ENCODE assay signal across 11 cellular contexts in the genomic region with DNA sequence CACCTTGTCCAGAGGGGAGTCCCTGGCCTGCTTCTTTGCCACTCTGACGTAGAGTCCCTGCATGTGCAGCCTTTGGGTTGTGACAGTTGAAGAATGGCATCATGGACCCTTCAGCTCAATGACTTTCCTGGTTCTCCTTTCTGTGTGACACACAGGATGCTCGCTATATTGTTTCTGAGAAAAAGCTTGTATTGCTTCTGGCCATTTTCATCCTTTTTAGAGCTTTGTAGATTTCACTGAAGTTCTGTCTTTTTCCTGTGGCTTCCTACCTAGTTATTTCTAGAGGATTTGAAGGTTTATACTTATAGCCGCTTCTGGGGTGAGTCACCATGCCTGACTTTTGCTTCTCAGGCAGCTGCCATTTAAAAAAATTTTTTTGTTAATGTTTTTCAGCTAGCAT. TPM values are rescaled to one million over a fixed set of nuclear protein-coding genes. Genes with fewer than 3 reads are reported as not detected.
A peak's percentile ranks its signal among the peaks of the same experiment; 100 is the strongest.
DNase-seq lines count a peak whose midpoint lies in the region; ATAC-seq and TF ChIP-seq lines count a peak whose summit lies in the region.
"Had no signal": no experiment of that assay in that cellular context is flagged by ENCODE, and none has a peak within 500 bp of the region (broad histone marks: within the 10 kb centered on the region; RNA-seq: fewer than 3 reads in every experiment).

No MANE protein-coding gene starts in this region.

- no peaks in the 10 kb centered on the region for H3K9me3 ChIP-seq in fibroblast of lung (ENCODE audit: control insufficient read depth, insufficient read depth, low read depth, low read length)
- peaks cover 6% of the 10 kb centered on the region; the same call in 1 of the 2 replicates for H3K9me3 ChIP-seq in PC-3 (ENCODE audit: low read length)

- H4K20me1 ChIP-seq in fibroblast of lung (ENCODE audit: control insufficient read depth, extremely low read depth, insufficient read depth, low read length) (no peaks in the 10 kb centered on the region), PC-3 (ENCODE audit: low read length) (0 out of 2 replicates have a peak, but pooled peaks cover 11% of the 10 kb centered on the region)

- H3K9ac ChIP-seq in fibroblast of lung (ENCODE audit: insufficient read depth, low read length) (no peak overlapping the region), PC-3 (ENCODE audit: low read length) (no peak overlapping the region)
- H3K9ac ChIP-seq: neural progenitor cell had no signal

- H3K36me3 ChIP-seq in fibroblast of lung (ENCODE audit: control insufficient read depth, insufficient read depth, low read length) (peaks cover 1% of the 10 kb centered on the region), PC-3 (ENCODE audit: low read depth, low read length) (peaks cover 45% of the 10 kb centered on the region)
- H3K36me3 ChIP-seq: neural progenitor cell had no signal

- H3K27me3 ChIP-seq in fibroblast of lung (ENCODE audit: control insufficient read depth, insufficient read depth, low read length) (no peaks in the 10 kb centered on the region), PC-3 (ENCODE audit: low read length) (no peaks in the 10 kb centered on the region)
- H3K27me3 ChIP-seq: neural progenitor cell had no signal

- no peak overlapping the region for H3K27ac ChIP-seq in fibroblast of lung (ENCODE audit: insufficient read depth, low read length)
- no peak overlapping the region for H3K27ac ChIP-seq in PC-3 (ENCODE audit: low read length)
- H3K27ac ChIP-seq: neural progenitor cell had no signal

- intact Hi-C loops in PC-3 (cut with micrococcal nuclease) = no loop called here

- H3K4me1 ChIP-seq in fibroblast of lung (ENCODE audit: control insufficient read depth, extremely low read depth, insufficient read depth, low read length) (peaks cover 9% of the 10 kb centered on the region), PC-3 (ENCODE audit: insufficient read depth, low read length) (0 out of 2 replicates have a peak, but pooled peaks cover 14% of the 10 kb centered on the region)

- peak overlapping the region in 1 of 4 experiments; percentile 11 for H3K4me3 ChIP-seq in fibroblast of lung (replicated peaks in 1 of 4; ENCODE audit: control extremely low read depth in 1 of 4, insufficient read depth in 1 of 4, low read depth in 3 of 4, low read length in 4 of 4)
- H3K4me3 ChIP-seq in PC-3 (ENCODE audit: low read length) = no peak overlapping the region
- H3K4me3 ChIP-seq: neural progenitor cell had no signal

- H3K9me2 ChIP-seq in PC-3 (replicated peaks; ENCODE audit: low read length) = no peaks in the 10 kb centered on the region

- DNase-seq in fibroblast of lung (ENCODE audit: low read depth in 2 of 2) = peak; percentile 48 to 49
- no peak for DNase-seq in SW 1271 (lab: John Stamatoyannopoulos, UW)
- no peak for DNase-seq in UCSD-AML1 (lab: John Stamatoyannopoulos, UW; ENCODE audit: unreplicated experiment)
- DNase-seq in AG08395 (ENCODE audit: low spot score) = no peak
- no peak for DNase-seq in PC-3
- DNase-seq: activated CD4-positive, alpha-beta T cell treated with anti-CD3 and anti-CD28 coated beads, Interleukin-2, amount 50 U/mL, for 1 hour; NCI-H2107 had no signal

- no TSS peak for BruUV-seq in PC-3 (replicated peaks; lab: Mats Ljungman, UMichigan)

- H2AFZ ChIP-seq in fibroblast of lung (ENCODE audit: low read length) (no peak overlapping the region), PC-3 (ENCODE audit: low read length) (no peak overlapping the region)
- H2AFZ ChIP-seq: neural progenitor cell had no signal

- POLR2A ChIA-PET in PC-3 (lab: Charles Lee; ENCODE audit: unreplicated experiment) = no interaction called here

- no peak for TF ChIP-seq CTCF in fibroblast of lung (conservative IDR thresholded peaks at IDR 0.05 in 1 of 2, IDR thresholded peaks at IDR 0.05 in 1 of 2; ENCODE audit: low read depth in 1 of 2, low read length in 2 of 2)
- TF ChIP-seq CTCF in PC-3 (conservative IDR thresholded peaks at IDR 0.05; ENCODE audit: low read depth, low read length) = no peak

- CTCF ChIA-PET in PC-3 (lab: Charles Lee) = no interaction called here

- H3K79me2 ChIP-seq in fibroblast of lung (ENCODE audit: control insufficient read depth, insufficient read depth, low read length) (peaks cover 79% of the 10 kb centered on the region), PC-3 (ENCODE audit: low read length) (peaks cover 98% of the 10 kb centered on the region)

- no peaks in the 10 kb centered on the region for H3F3A ChIP-seq in PC-3 (ENCODE audit: low read length, unreplicated experiment)

- peak; percentile 77 for ATAC-seq in GM18517 (IDR thresholded peaks at IDR 0.05; ENCODE audit: unreplicated experiment)
- peak; percentile 86 for ATAC-seq in GM21529 (IDR thresholded peaks at IDR 0.05; ENCODE audit: unreplicated experiment)
- ATAC-seq in HG03460 (IDR thresholded peaks at IDR 0.05; ENCODE audit: unreplicated experiment) = peak; percentile 90
- ATAC-seq in PC-3 = no peak

- H3K4me2 ChIP-seq in fibroblast of lung (ENCODE audit: extremely low read depth, insufficient read depth, low read length) (peak overlapping the region; percentile 62), PC-3 (ENCODE audit: low read length) (no peak overlapping the region)

RNA-seq across cellular contexts. Expression of a gene that starts 27.0 kb away (rescaled TPM):
- total RNA-seq in fibroblast of lung (172 and 174 TPM in 2 replicates), PC-3 (2014; rRNA removed) (139 and 158 TPM in 2 replicates)
- polyA plus RNA-seq in fibroblast of lung = 137 and 166 TPM in 2 replicates
- 179 and 208 TPM in 2 replicates for polyA plus RNA-seq in fibroblast of lung (2012)
- 232 and 237 TPM in 2 replicates for polyA minus RNA-seq in fibroblast of lung (ENCODE audit: low replicate concordance)

Comparison
In these comparisons a context has a peak if more than half of its experiments do, and no peak if none do; other contexts are left out.
1. DNase-seq: peak in fibroblast of lung (2 of 2); none in SW 1271 (0 of 2), UCSD-AML1 (single experiment), AG08395 (single experiment) and PC-3 (single experiment).